24 cellular contexts compared by ENCODE assay signal in genomic region chr13:107534548-107534947, GRCh38.
DNase-seq lines count a peak whose midpoint lies in the region; ATAC-seq and TF ChIP-seq lines count a peak whose summit lies in the region.
"Had no signal": no experiment of that assay in that cellular context is flagged by ENCODE, and none has a peak within 500 bp of the region (broad histone marks: within the 10 kb centered on the region; RNA-seq: fewer than 3 reads in every experiment).

No MANE protein-coding gene starts in this region.

- peaks cover 3% of the 10 kb centered on the region; the same call in 1 of the 3 replicates for H3K9me3 Mint-ChIP-seq in GM23338

- H3K27ac ChIP-seq in GM23338 (ENCODE audit: low read depth): no peak overlapping the region
- H3K27ac ChIP-seq: BLaER1, RWPE1, SK-N-MC had no signal

- ATAC-seq in HG03196 (IDR thresholded peaks at IDR 0.05; ENCODE audit: unreplicated experiment) (no peak), GM23338 (no peak)
- ATAC-seq: HCT116 had no signal

- H3F3A ChIP-seq in GM23338 (replicated peaks; ENCODE audit: low read depth): no peaks in the 10 kb centered on the region

- no peaks in the 10 kb centered on the region for H3K27me3 ChIP-seq in GM23338 (ENCODE audit: insufficient read depth)
- H3K27me3 ChIP-seq: BLaER1 had no signal

- H3K9me2 ChIP-seq in GM23338 (ENCODE audit: insufficient read depth): no peaks in the 10 kb centered on the region

- no peaks in the 10 kb centered on the region; the same call in 1 of the 2 replicates for H3K4me1 ChIP-seq in GM23338 (ENCODE audit: insufficient read depth)
- H3K4me1 ChIP-seq: BLaER1, Caco-2 had no signal

- no peaks in the 10 kb centered on the region for H3K36me3 Mint-ChIP-seq in GM23338 (ENCODE audit: low read depth)

- H3K4me2 ChIP-seq in GM23338: no peak overlapping the region
- H3K4me2 ChIP-seq: BLaER1 had no signal

- peak; percentile 4 for DNase-seq in AG10803 (ENCODE audit: low read depth)
- DNase-seq in NCI-H2227 (lab: John Stamatoyannopoulos, UW; ENCODE audit: unreplicated experiment): peak; percentile 30
- peak; percentile 25 for DNase-seq in astrocyte of the spinal cord (ENCODE audit: low read depth, low spot score)
- DNase-seq in kidney glomerular epithelial cell (lab: John Stamatoyannopoulos, UW): peak; percentile 40
- no peak for DNase-seq in GM23338 (ENCODE audit: low spot score)
- no peak for DNase-seq in D341Med (ENCODE audit: low spot score)
- DNase-seq in central memory CD4-positive, alpha-beta T cell: no peak
- DNase-seq: Caco-2; CD4-positive, alpha-beta T cell; DND-41; MM.1S; NCI-H1092; NCI-H1436; NCI-H187 treated with DMSO at 0.1 percent for 48 hours; NCI-H2107; NCI-H510A treated with DMSO at 0.1 percent for 48 hours; NCI-H748 treated with DMSO at 0.1 percent for 48 hours; NK-92 treated with Interleukin-12 subunit alpha and Interleukin-12 subunit beta, amount 100 ng/mL, for 24 hours; SHP77 treated with DMSO at 0.1 percent for 48 hours had no signal

- no peaks in the 10 kb centered on the region for H3K79me2 ChIP-seq in GM23338 (replicated peaks; ENCODE audit: insufficient read depth)

- in situ Hi-C loops in astrocyte of the spinal cord (cut with HindIII; ENCODE audit: low sequenced_read_pairs): no loop called here

- TF ChIP-seq CTCF in AG10803 (conservative IDR thresholded peaks at IDR 0.05; ENCODE audit: low read length) (no peak), astrocyte of the spinal cord (IDR thresholded peaks at IDR 0.05; ENCODE audit: low read depth, low read length) (no peak), GM23338 (conservative IDR thresholded peaks at IDR 0.05; ENCODE audit: low read depth in 2 of 2) (no peak)

- H2AFZ ChIP-seq in GM23338: no peak overlapping the region

- H3K27ac Mint-ChIP-seq in GM23338: no peak overlapping the region
- H3K27ac Mint-ChIP-seq: CD4-positive, alpha-beta T cell had no signal

- H3K27me3 Mint-ChIP-seq in GM23338 (ENCODE audit: insufficient read depth, low read depth, poor library complexity): peaks cover 1% of the 10 kb centered on the region
- H3K27me3 Mint-ChIP-seq: CD4-positive, alpha-beta T cell had no signal

- no peak overlapping the region for H3K4me3 ChIP-seq in AG10803 (ENCODE audit: low read length)
- no peak overlapping the region for H3K4me3 ChIP-seq in astrocyte of the spinal cord (ENCODE audit: low read depth, low read length)
- no peak overlapping the region for H3K4me3 ChIP-seq in GM23338
- H3K4me3 ChIP-seq: BLaER1, SK-N-MC had no signal

- 0 out of 3 replicates have a peak, but pooled peaks cover 2% of the 10 kb centered on the region for H3K4me1 Mint-ChIP-seq in GM23338

- H3K36me3 ChIP-seq in GM23338 (ENCODE audit: insufficient read depth): no peaks in the 10 kb centered on the region
- H3K36me3 ChIP-seq: BLaER1 had no signal

- H4K20me1 ChIP-seq in GM23338 (replicated peaks; ENCODE audit: insufficient read depth): no peaks in the 10 kb centered on the region
- H4K20me1 ChIP-seq: BLaER1 had no signal

- no peak overlapping the region for H3K4me3 Mint-ChIP-seq in GM23338
- H3K4me3 Mint-ChIP-seq: CD4-positive, alpha-beta T cell had no signal

TF ChIP-seq in GM23338, 12 proteins besides CTCF, POLR2A, EP300 and RAD21 (continues in another document):
- TF ChIP-seq ZNF331 (CRISPR knock-in tag; IDR thresholded peaks at IDR 0.05; ENCODE audit: low read depth): no peak
- no peak for TF ChIP-seq EZH2phosphoT487 (IDR thresholded peaks at IDR 0.05; ENCODE audit: unreplicated experiment)
- no peak for TF ChIP-seq CREB1 (CRISPR knock-in tag; IDR thresholded peaks at IDR 0.05; ENCODE audit: low read depth)
- TF ChIP-seq REST (IDR thresholded peaks at IDR 0.05; ENCODE audit: unreplicated experiment): no peak
- no peak for TF ChIP-seq ETS1 (IDR thresholded peaks at IDR 0.05)
- no peak for TF ChIP-seq STAT1 (IDR thresholded peaks at IDR 0.05; ENCODE audit: unreplicated experiment)
- TF ChIP-seq EZH2 (IDR thresholded peaks at IDR 0.05; ENCODE audit: low read depth, unreplicated experiment): no peak
- no peak for TF ChIP-seq JUNB (IDR thresholded peaks at IDR 0.05; ENCODE audit: unreplicated experiment)
- no peak for TF ChIP-seq NANOG (IDR thresholded peaks at IDR 0.05; ENCODE audit: borderline replicate concordance)
- no peak for TF ChIP-seq ZNF114 (CRISPR knock-in tag; IDR thresholded peaks at IDR 0.05)
- no peak for TF ChIP-seq POLR2AphosphoS5 (IDR thresholded peaks at IDR 0.05; ENCODE audit: low read depth)

Comparison
In these comparisons a context has a peak if more than half of its experiments do, and no peak if none do; other contexts are left out.
1. DNase-seq: peak in AG10803 (single experiment), NCI-H2227 (single experiment), astrocyte of the spinal cord (single experiment) and kidney glomerular epithelial cell (single experiment); none in GM23338 (single experiment), D341Med (single experiment) and central memory CD4-positive, alpha-beta T cell (single experiment).